ENCODE assay signal across 11 cellular contexts in genomic region chr3:195899701-195900425, GRCh38. TPM values are rescaled to one million over a fixed set of nuclear protein-coding genes. Genes with fewer than 3 reads are reported as not detected.
DNase-seq lines count a peak whose midpoint lies in the region; ATAC-seq and TF ChIP-seq lines count a peak whose summit lies in the region.
"Had no signal": no experiment of that assay in that cellular context is flagged by ENCODE, and none has a peak within 500 bp of the region (broad histone marks: within the 10 kb centered on the region; RNA-seq: fewer than 3 reads in every experiment).

No MANE protein-coding gene starts in this region.

- H2AFZ ChIP-seq in OCI-LY7 (ENCODE audit: low read length) (no peak overlapping the region), osteoblast (ENCODE audit: low read length) (peak overlapping the region; percentile 66)

- peaks cover 52% of the 10 kb centered on the region for H3K4me1 ChIP-seq in CD8-positive, alpha-beta T cell (ENCODE audit: insufficient read depth, low read length)
- peaks cover 59% of the 10 kb centered on the region for H3K4me1 ChIP-seq in OCI-LY7 (ENCODE audit: insufficient read depth, low read length, poor library complexity, severe bottlenecking)
- peaks cover 51% of the 10 kb centered on the region for H3K4me1 ChIP-seq in osteoblast (ENCODE audit: insufficient read depth, low read length)

- no peaks in the 10 kb centered on the region for H3K9me3 ChIP-seq in CD8-positive, alpha-beta T cell (ENCODE audit: low read length)
- no peaks in the 10 kb centered on the region for H3K9me3 ChIP-seq in OCI-LY7 (ENCODE audit: low read length)
- no peaks in the 10 kb centered on the region for H3K9me3 ChIP-seq in osteoblast (ENCODE audit: low read depth, low read length)
- H3K9me3 ChIP-seq: pancreas, transverse colon had no signal

- no peaks in the 10 kb centered on the region for H3K36me3 ChIP-seq in CD8-positive, alpha-beta T cell (ENCODE audit: insufficient read depth, low read length)
- H3K36me3 ChIP-seq in OCI-LY7 (ENCODE audit: insufficient read depth, low read length) (no peaks in the 10 kb centered on the region), osteoblast (ENCODE audit: insufficient read depth, low read length) (no peaks in the 10 kb centered on the region)
- H3K36me3 ChIP-seq: pancreas, transverse colon had no signal

- H3K4me2 ChIP-seq in OCI-LY7 (ENCODE audit: low read length) (peak overlapping the region; percentile 58), osteoblast (ENCODE audit: insufficient read depth, low read length) (peak overlapping the region; percentile 65)

- H3K4me3 Mint-ChIP-seq in CD8-positive, alpha-beta T cell: peak overlapping the region; percentile 35

- intact Hi-C loops in CD8-positive, alpha-beta T cell (cut with DNase I, micrococcal nuclease): loop anchor here in 1 of 2 experiments (10.0 kb wide), 1 partner anchor 1415 kb away; the partner anchor contains the start of gene ATP13A3
- intact Hi-C loops in OCI-LY7 (cut with micrococcal nuclease; ENCODE audit: unreplicated experiment): loop anchor here (10.0 kb wide), 1 partner anchor 1045 kb away; the partner anchor contains the start of gene NCBP2

- H3K27ac Mint-ChIP-seq in CD8-positive, alpha-beta T cell: peak overlapping the region; percentile 45

- H3K27me3 ChIP-seq in CD8-positive, alpha-beta T cell (ENCODE audit: insufficient read depth, low read length): no peaks in the 10 kb centered on the region
- no peaks in the 10 kb centered on the region for H3K27me3 ChIP-seq in osteoblast (ENCODE audit: insufficient read depth, low read length)
- H3K27me3 ChIP-seq: pancreas, transverse colon had no signal

- H3K9me3 Mint-ChIP-seq in CD8-positive, alpha-beta T cell: no peaks in the 10 kb centered on the region

- no peaks in the 10 kb centered on the region for H3K27me3 Mint-ChIP-seq in CD8-positive, alpha-beta T cell (ENCODE audit: low read depth)

- no peak overlapping the region for H3K27ac ChIP-seq in CD8-positive, alpha-beta T cell (ENCODE audit: low read depth, low read length)
- H3K27ac ChIP-seq in OCI-LY7 (ENCODE audit: low read depth, low read length, poor library complexity, severe bottlenecking): no peak overlapping the region
- H3K27ac ChIP-seq in cingulate gyrus (ENCODE audit: low read depth, low read length): peak overlapping the region; percentile 98
- H3K27ac ChIP-seq in osteoblast (ENCODE audit: low read depth, low read length): peak overlapping the region; percentile 92
- H3K27ac ChIP-seq: pancreas had no signal

- BruUV-seq in OCI-LY7 (replicated peaks; lab: Mats Ljungman, UMichigan): no TSS peak

- ATAC-seq in CD8-positive, alpha-beta T cell: no peak
- ATAC-seq in HG03045 (IDR thresholded peaks at IDR 0.05; ENCODE audit: unreplicated experiment) (no peak), GM21576 (IDR thresholded peaks at IDR 0.05; ENCODE audit: unreplicated experiment) (no peak)

- H4K20me1 ChIP-seq in OCI-LY7 (ENCODE audit: insufficient read depth, low read length) (no peaks in the 10 kb centered on the region), osteoblast (ENCODE audit: insufficient read depth, low read length) (peaks cover under 1% of the 10 kb centered on the region)

- POLR2A ChIA-PET in CD8-positive, alpha-beta T cell (lab: Charles Lee): interaction anchor here (0.7 to 1.2 kb wide), 2 partner anchors 9 to 10 kb away, joined by 3 read pairs; partner anchors contain the start of gene TNK2
- POLR2A ChIA-PET in OCI-LY7 (lab: Charles Lee): interaction anchor here (0.7 kb wide), 1 partner anchor 54 kb away, joined by 4 read pairs; no protein-coding TSS in a partner anchor

- DNase-seq in CD8-positive, alpha-beta T cell: no peak
- DNase-seq in OCI-LY7 (ENCODE audit: low spot score) (no peak), osteoblast (ENCODE audit: insufficient read length, low spot score, missing footprints) (peak; percentile 19), DMS53 treated with DMSO at 0.1 percent for 48 hours (lab: John Stamatoyannopoulos, UW; ENCODE audit: unreplicated experiment) (no peak), NCI-H524 treated with DMSO at 0.1 percent for 48 hours (lab: John Stamatoyannopoulos, UW) (no peak)
- DNase-seq: NCI-H526 had no signal

- no peaks in the 10 kb centered on the region for H3K9me2 ChIP-seq in OCI-LY7 (ENCODE audit: insufficient read depth, low read length)

- peaks cover 3% of the 10 kb centered on the region for H3K36me3 Mint-ChIP-seq in CD8-positive, alpha-beta T cell

- H3K4me1 Mint-ChIP-seq in CD8-positive, alpha-beta T cell (ENCODE audit: low read depth): peaks cover 62% of the 10 kb centered on the region

- CTCF ChIA-PET in CD8-positive, alpha-beta T cell (lab: Charles Lee): interaction anchor here (0.7 to 1.9 kb wide), 5 partner anchors 9 to 630 kb away, joined by 3 to 16 read pairs (median 4); partner anchors contain the start of gene TNK2
- CTCF ChIA-PET in OCI-LY7 (lab: Charles Lee; ENCODE audit: unreplicated experiment): no interaction called here

- H3K4me3 ChIP-seq in CD8-positive, alpha-beta T cell (ENCODE audit: low read depth, low read length): no peak overlapping the region
- H3K4me3 ChIP-seq in OCI-LY7 (ENCODE audit: low read depth, low read length, poor library complexity, severe bottlenecking): no peak overlapping the region
- peak overlapping the region; percentile 28 for H3K4me3 ChIP-seq in osteoblast (ENCODE audit: insufficient read depth, low read length)
- H3K4me3 ChIP-seq: pancreas, transverse colon had no signal

- TF ChIP-seq CTCF in CD8-positive, alpha-beta T cell (IDR thresholded peaks at IDR 0.05): no peak
- TF ChIP-seq CTCF in OCI-LY7 (conservative IDR thresholded peaks at IDR 0.05; ENCODE audit: low read length) (no peak), osteoblast (IDR thresholded peaks at IDR 0.05; ENCODE audit: extremely low read depth, low read depth, low read length) (no peak)

- H3K79me2 ChIP-seq in OCI-LY7 (ENCODE audit: insufficient read depth, low read depth, low read length): peaks cover 22% of the 10 kb centered on the region
- peaks cover 61% of the 10 kb centered on the region for H3K79me2 ChIP-seq in osteoblast (ENCODE audit: insufficient read depth, low read length)

RNA-seq across cellular contexts. Expression of gene TNK2, which starts 8.5 kb away (rescaled TPM):
- total RNA-seq in CD8-positive, alpha-beta T cell: 100 to 1,000 TPM; 127 to 130 TPM
- 32.9 and 43.6 TPM in 2 replicates for total RNA-seq in OCI-LY7 (2014; rRNA removed; shearing (Covaris generic))
- total RNA-seq in OCI-LY7 (2022) (92.1 and 103 TPM in 2 replicates), osteoblast (10.6 and 11.6 TPM in 2 replicates)

Comparison
In these comparisons a context has a peak if more than half of its experiments do, and no peak if none do; other contexts are left out.
1. H3K27ac ChIP-seq: peak in cingulate gyrus (single experiment) and osteoblast (single experiment); none in CD8-positive, alpha-beta T cell (single experiment) and OCI-LY7 (single experiment).